ENCODE assay signal across 30 cellular contexts in the genomic region with DNA sequence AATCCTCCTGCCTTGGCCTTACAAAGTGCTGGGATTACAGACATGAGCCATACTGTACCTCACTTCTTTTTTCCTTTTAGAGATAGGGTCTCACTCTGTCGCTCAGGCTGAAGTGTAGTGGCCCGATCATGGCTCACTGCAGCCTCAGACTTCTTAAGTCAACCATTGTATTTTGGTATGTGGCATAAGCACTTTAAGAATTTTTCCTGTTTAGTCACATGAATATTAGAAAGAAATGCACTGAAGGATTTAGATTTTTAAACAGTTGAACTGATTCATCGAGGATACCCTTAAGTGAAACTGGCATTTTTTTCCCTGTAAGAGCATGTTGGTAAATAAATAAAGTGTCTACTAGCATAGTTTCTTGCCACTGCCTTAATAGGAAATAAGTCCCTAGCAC.
"Had no signal": no experiment of that assay in that cellular context is flagged by ENCODE, and none has a peak within 500 bp of the region (broad histone marks: within the 10 kb centered on the region; RNA-seq: fewer than 3 reads in every experiment).

No MANE protein-coding gene starts in this region.

- ATAC-seq: activated T-cell treated with anti-CD3 and anti-CD28 coated beads, Interleukin-2, amount 50 U/mL, for 4 hours; activated T-helper 17 cell treated with anti-CD3 and anti-CD28 coated beads, Interleukin-2, amount 50 U/mL, for 72 hours; left cardiac atrium; left ventricle myocardium superior; naive thymus-derived CD4-positive, alpha-beta T cell; psoas muscle; right cardiac atrium; T-helper 17 cell; upper lobe of right lung had no signal

- H2AFZ ChIP-seq: parathyroid adenoma had no signal

- H3K27me3 ChIP-seq: breast epithelium, esophagus squamous epithelium, spleen, suprapubic skin, tibial artery, upper lobe of right lung had no signal

- H3K4me3 Mint-ChIP-seq: activated CD4-positive, alpha-beta memory T cell treated with anti-CD3 and anti-CD28 coated beads, Interleukin-2, amount 10 ng/mL, durations not matched to agents 7 days and 5 days; activated CD4-positive, alpha-beta T cell treated with anti-CD3 and anti-CD28 coated beads, Interleukin-2, amount 10 ng/mL, durations not matched to agents 7 days and 5 days; activated T-cell treated with anti-CD3 and anti-CD28 coated beads, Interleukin-2, amount 50 U/mL, for 4 hours; activated T-helper 17 cell treated with anti-CD3 and anti-CD28 coated beads, Interleukin-2, amount 50 U/mL, for 72 hours; central memory CD8-positive, alpha-beta T cell; mesothelial cell of epicardium; naive thymus-derived CD4-positive, alpha-beta T cell; neural crest cell; T-helper 17 cell had no signal

- H3K4me1 Mint-ChIP-seq: activated CD4-positive, alpha-beta memory T cell treated with anti-CD3 and anti-CD28 coated beads, Interleukin-2, amount 10 ng/mL, durations not matched to agents 7 days and 5 days; activated CD4-positive, alpha-beta T cell treated with anti-CD3 and anti-CD28 coated beads, Interleukin-2, amount 10 ng/mL, durations not matched to agents 7 days and 5 days; activated T-helper 17 cell treated with anti-CD3 and anti-CD28 coated beads, Interleukin-2, amount 50 U/mL, for 72 hours; central memory CD8-positive, alpha-beta T cell; neural crest cell; T-helper 17 cell had no signal

- H3K27ac Mint-ChIP-seq: activated CD4-positive, alpha-beta memory T cell treated with anti-CD3 and anti-CD28 coated beads, Interleukin-2, amount 10 ng/mL, durations not matched to agents 7 days and 5 days; activated CD4-positive, alpha-beta T cell treated with anti-CD3 and anti-CD28 coated beads, Interleukin-2, amount 10 ng/mL, durations not matched to agents 7 days and 5 days; activated T-helper 17 cell treated with anti-CD3 and anti-CD28 coated beads, Interleukin-2, amount 50 U/mL, for 72 hours; mesothelial cell of epicardium; naive thymus-derived CD4-positive, alpha-beta T cell; T-helper 17 cell had no signal

- DNase-seq: activated CD4-positive, alpha-beta memory T cell treated with anti-CD3 and anti-CD28 coated beads, Interleukin-2, amount 10 ng/mL, durations not matched to agents 7 days and 5 days; activated CD4-positive, alpha-beta T cell treated with anti-CD3 and anti-CD28 coated beads for 1 hour; activated CD4-positive, alpha-beta T cell treated with anti-CD3 and anti-CD28 coated beads, Interleukin-2, amount 10 ng/mL, durations not matched to agents 7 days and 5 days; activated gamma-delta T cell treated with Interleukin-2 at 50 U/mL for 16 hours; activated naive CD4-positive, alpha-beta T cell treated with anti-CD3 and anti-CD28 coated beads, Interleukin-2, amount 50 U/mL, for 16 hours; activated T-cell treated with anti-CD3 and anti-CD28 coated beads, Interleukin-2, amount 50 U/mL, for 4 hours; amygdala; dermis blood vessel endothelial cell; effector CD4-positive, alpha-beta T cell; esophagus squamous epithelium; islet precursor cell; left cardiac atrium; left ventricle myocardium superior; mammary epithelial cell; naive thymus-derived CD4-positive, alpha-beta T cell; nucleus accumbens; psoas muscle; right cardiac atrium; spleen; stimulated activated naive CD4-positive, alpha-beta T cell; T-helper 17 cell; tibial artery; upper lobe of right lung had no signal

- H3K27ac ChIP-seq: breast epithelium, esophagus squamous epithelium, parathyroid adenoma, psoas muscle, spleen, suprapubic skin, tibial artery, upper lobe of right lung had no signal

- H3K4me3 ChIP-seq: breast epithelium, esophagus squamous epithelium, psoas muscle, spleen, suprapubic skin, tibial artery, upper lobe of right lung had no signal

- H3K4me1 ChIP-seq: breast epithelium, esophagus squamous epithelium, parathyroid adenoma, psoas muscle, spleen, suprapubic skin, tibial artery, upper lobe of right lung had no signal

- H3K9me3 Mint-ChIP-seq: activated CD4-positive, alpha-beta T cell treated with anti-CD3 and anti-CD28 coated beads, Interleukin-2, amount 10 ng/mL, durations not matched to agents 7 days and 5 days; neural crest cell had no signal

- H3K9ac ChIP-seq: parathyroid adenoma had no signal

- H3K27me3 Mint-ChIP-seq: activated CD4-positive, alpha-beta memory T cell treated with anti-CD3 and anti-CD28 coated beads, Interleukin-2, amount 10 ng/mL, durations not matched to agents 7 days and 5 days; activated CD4-positive, alpha-beta T cell treated with anti-CD3 and anti-CD28 coated beads, Interleukin-2, amount 10 ng/mL, durations not matched to agents 7 days and 5 days; activated T-helper 17 cell treated with anti-CD3 and anti-CD28 coated beads, Interleukin-2, amount 50 U/mL, for 72 hours; central memory CD8-positive, alpha-beta T cell; naive thymus-derived CD4-positive, alpha-beta T cell; T-helper 17 cell had no signal

- H3K9me3 ChIP-seq: breast epithelium, esophagus squamous epithelium, psoas muscle, spleen, suprapubic skin, tibial artery, upper lobe of right lung had no signal

- H3K36me3 ChIP-seq: breast epithelium, esophagus squamous epithelium, spleen, suprapubic skin, tibial artery, upper lobe of right lung had no signal

- H3K36me3 Mint-ChIP-seq: mesothelial cell of epicardium; naive thymus-derived CD4-positive, alpha-beta T cell had no signal
